ENCODE assay signal across 16 cellular contexts in genomic region chr16:63302841-63303240, GRCh38.
A peak's percentile ranks its signal among the peaks of the same experiment; 100 is the strongest.
DNase-seq lines count a peak whose midpoint lies in the region; ATAC-seq lines count a peak whose summit lies in the region.
"Had no signal": no experiment of that assay in that cellular context is flagged by ENCODE, and none has a peak within 500 bp of the region (broad histone marks: within the 10 kb centered on the region; RNA-seq: fewer than 3 reads in every experiment).

No MANE protein-coding gene starts in this region.

- DNase-seq in NCI-H226 (peak; percentile 65), NCI-H69 (lab: John Stamatoyannopoulos, UW) (peak; percentile 8), left lobe of liver (ENCODE audit: low spot score) (no peak), mesendoderm (peak; percentile 45)
- DNase-seq: C1 segment of cervical spinal cord; Calu3; CD4-positive, alpha-beta memory T cell; COR-L47; DMS53; DMS79 treated with DMSO at 0.1 percent for 48 hours; GF-D8; GM23248; H7; HCEC 1CT had no signal

- H3K27me3 ChIP-seq in mesendoderm (ENCODE audit: insufficient read depth, low read length, poor library complexity), result no peaks in the 10 kb centered on the region

- no peak overlapping the region for H2BK5ac ChIP-seq in mesendoderm (ENCODE audit: low read length)

- no peak overlapping the region for H3K4me2 ChIP-seq in mesendoderm (ENCODE audit: low read length)

- H3K4me1 ChIP-seq in mesendoderm (ENCODE audit: control insufficient read depth, low read depth, low read length), result no peaks in the 10 kb centered on the region

- H2BK15ac ChIP-seq in mesendoderm (replicated peaks; ENCODE audit: low read depth), result no peak overlapping the region

- H3K79me2 ChIP-seq in mesendoderm (ENCODE audit: control insufficient read depth, insufficient read depth, low read length), result no peaks in the 10 kb centered on the region

- no CpG with 5 or more reads among the region's 2 CpGs for WGBS in mesendoderm (ENCODE audit: extremely low coverage, insufficient coverage, low lambda C conversion rate)

- H3K9ac ChIP-seq in mesendoderm (ENCODE audit: low read length), result no peak overlapping the region
- H3K9ac ChIP-seq: GM23248 had no signal

- H4K5ac ChIP-seq in mesendoderm (ENCODE audit: low read length), result no peak overlapping the region

- H3K56ac ChIP-seq in mesendoderm (ENCODE audit: low read length), result no peak overlapping the region

- H3K18ac ChIP-seq in mesendoderm (ENCODE audit: low read length), result no peak overlapping the region

- no peak overlapping the region for H3K4ac ChIP-seq in mesendoderm (ENCODE audit: low read depth, low read length)

- no peak overlapping the region for H3K27ac ChIP-seq in mesendoderm (ENCODE audit: low read depth, low read length)
- H3K27ac ChIP-seq: GM23248 had no signal

- H3K4me3 ChIP-seq in mesendoderm (ENCODE audit: low read length), result no peak overlapping the region
- H3K4me3 ChIP-seq: GM23248 had no signal

- ATAC-seq in left lobe of liver (peak; percentile 34), GM21723 (IDR thresholded peaks at IDR 0.05; ENCODE audit: unreplicated experiment) (no peak), HG03175 (IDR thresholded peaks at IDR 0.05; ENCODE audit: unreplicated experiment) (no peak)

- no peak overlapping the region for H4K8ac ChIP-seq in mesendoderm (ENCODE audit: low read depth, low read length)

- no peak overlapping the region for H2BK120ac ChIP-seq in mesendoderm (ENCODE audit: low read depth, low read length)

- H3K23ac ChIP-seq in mesendoderm (ENCODE audit: low read length), result no peak overlapping the region

- no peaks in the 10 kb centered on the region for H3K79me1 ChIP-seq in mesendoderm (ENCODE audit: low read length)

- no peak overlapping the region for H2AK5ac ChIP-seq in mesendoderm (ENCODE audit: low read length)

- no peaks in the 10 kb centered on the region for H3K36me3 ChIP-seq in mesendoderm (ENCODE audit: control insufficient read depth, insufficient read depth, low read length)
